Comparison of ENCODE assay signal across 21 cellular contexts in the genomic region with DNA sequence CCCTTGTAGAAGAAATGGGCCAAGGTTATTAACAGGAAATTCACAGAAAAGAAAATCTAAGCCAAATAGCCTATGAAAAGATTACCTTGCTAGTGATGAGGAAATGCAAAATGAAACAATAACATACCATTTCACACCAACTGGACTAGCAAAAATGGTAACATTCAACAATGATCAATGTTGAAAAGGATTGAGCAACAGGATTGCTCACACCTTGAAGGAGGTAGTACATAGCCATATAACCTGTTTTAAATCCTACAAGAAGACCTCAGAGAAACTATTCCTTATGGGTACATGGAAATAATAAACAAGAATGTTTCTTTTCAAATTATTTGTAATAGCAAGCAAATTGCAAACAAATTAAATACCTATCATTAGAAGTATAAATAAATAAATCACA.
"Had no signal": no experiment of that assay in that cellular context is flagged by ENCODE, and none has a peak within 500 bp of the region (broad histone marks: within the 10 kb centered on the region; RNA-seq: fewer than 3 reads in every experiment).

No MANE protein-coding gene starts in this region.

- H3K27ac ChIP-seq: colonic mucosa, esophagus squamous epithelium, gastrocnemius medialis, heart right ventricle, left lung, lower lobe of right lung had no signal

- H3K9me3 ChIP-seq: colonic mucosa, gastrocnemius medialis, heart right ventricle, left lung, lower lobe of right lung, mucosa of descending colon had no signal

- H3K4me1 ChIP-seq: colonic mucosa, gastrocnemius medialis, heart right ventricle, left lung, lower lobe of right lung had no signal

- FAIRE-seq: endometrium, keratinocyte had no signal

- DNase-seq: colonic mucosa; cortex of kidney; effector CD8-positive, alpha-beta T cell; effector memory CD8-positive, alpha-beta T cell; endodermal cell; esophagus squamous epithelium; foreskin fibroblast; foreskin melanocyte; gastrocnemius medialis; glutamatergic neuron; head of caudate nucleus; heart right ventricle; hippocampal formation; left cardiac atrium; left lung; left ventricle myocardium superior; lower lobe of right lung; mesenchymal stem cell; mucosa of descending colon had no signal

- H3K4me3 ChIP-seq: colonic mucosa, esophagus squamous epithelium, gastrocnemius medialis, heart right ventricle, left lung, lower lobe of right lung, mucosa of descending colon had no signal

- ATAC-seq: effector memory CD8-positive, alpha-beta T cell; gastrocnemius medialis; heart right ventricle; left cardiac atrium; left lung; left ventricle myocardium superior; lower lobe of right lung; mucosa of descending colon had no signal
